Comparison of ENCODE assay signal across 17 cellular contexts in the genomic region with DNA sequence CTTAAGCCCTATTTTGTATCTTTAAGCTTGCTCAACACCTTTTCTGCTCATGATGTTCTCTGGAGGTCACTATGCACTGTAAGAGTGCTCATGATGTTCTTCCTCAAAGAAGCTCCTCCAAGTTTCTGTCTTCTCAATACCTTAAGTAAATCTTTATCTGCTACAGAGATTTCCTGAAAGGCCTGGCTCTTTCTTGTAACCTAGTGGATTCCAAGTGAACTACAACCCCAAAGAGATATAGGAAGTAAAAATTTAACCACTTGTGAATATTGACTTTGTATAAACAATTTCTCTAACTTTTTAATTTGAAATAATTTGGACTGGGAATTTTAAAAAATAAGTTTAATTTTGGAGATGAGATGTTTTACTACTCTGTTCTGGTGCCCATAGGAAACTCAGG. TPM values are rescaled to one million over a fixed set of nuclear protein-coding genes. Genes with fewer than 3 reads are reported as not detected.
DNase-seq lines count a peak whose midpoint lies in the region; ATAC-seq and TF ChIP-seq lines count a peak whose summit lies in the region.
"Had no signal": no experiment of that assay in that cellular context is flagged by ENCODE, and none has a peak within 500 bp of the region (broad histone marks: within the 10 kb centered on the region; RNA-seq: fewer than 3 reads in every experiment).

No MANE protein-coding gene starts in this region.

- no peak overlapping the region for H3K27ac Mint-ChIP-seq in endothelial cell (ENCODE audit: unreplicated experiment)
- H3K27ac Mint-ChIP-seq in progenitor cell of endocrine pancreas: no peak overlapping the region
- H3K27ac Mint-ChIP-seq: activated T-helper 2 cell treated with anti-CD3 and anti-CD28 coated beads, Interferon-gamma antibody, Interleukin-2, Interleukin-4, amounts not matched to agents 10 μg/mL and 5 μg/mL and 100 μg/mL, durations not matched to agents 14 hours and 24 hours and 36 hours; CD8-positive, alpha-beta memory T cell; GM23338 had no signal

- H3K4me1 Mint-ChIP-seq in endothelial cell (ENCODE audit: unreplicated experiment) (no peaks in the 10 kb centered on the region), progenitor cell of endocrine pancreas (ENCODE audit: low read depth) (peaks cover 3% of the 10 kb centered on the region)
- H3K4me1 Mint-ChIP-seq: CD8-positive, alpha-beta memory T cell had no signal

- H3K36me3 Mint-ChIP-seq in endothelial cell (ENCODE audit: low read depth, unreplicated experiment): no peaks in the 10 kb centered on the region
- no peaks in the 10 kb centered on the region for H3K36me3 Mint-ChIP-seq in progenitor cell of endocrine pancreas (ENCODE audit: insufficient read depth)
- H3K36me3 Mint-ChIP-seq: CD8-positive, alpha-beta memory T cell had no signal

- H3K9me3 Mint-ChIP-seq in endothelial cell (ENCODE audit: unreplicated experiment): no peaks in the 10 kb centered on the region
- peaks cover 8% of the 10 kb centered on the region for H3K9me3 Mint-ChIP-seq in progenitor cell of endocrine pancreas (ENCODE audit: low read depth)
- H3K9me3 Mint-ChIP-seq: activated T-helper 2 cell treated with anti-CD3 and anti-CD28 coated beads, Interferon-gamma antibody, Interleukin-2, Interleukin-4, amounts not matched to agents 10 μg/mL and 5 μg/mL and 100 μg/mL, durations not matched to agents 14 hours and 24 hours and 36 hours; GM23338 had no signal

- TF ChIP-seq CTCF in endothelial cell (IDR thresholded peaks at IDR 0.05; ENCODE audit: unreplicated experiment) (peak; percentile 43), progenitor cell of endocrine pancreas (IDR thresholded peaks at IDR 0.05; ENCODE audit: unreplicated experiment) (peak; percentile 29)

- ATAC-seq in HG03378 (IDR thresholded peaks at IDR 0.05; ENCODE audit: unreplicated experiment): no peak
- ATAC-seq: GM23338, right cardiac atrium had no signal

- no peaks in the 10 kb centered on the region for H3K27me3 Mint-ChIP-seq in endothelial cell (ENCODE audit: unreplicated experiment)
- H3K27me3 Mint-ChIP-seq in progenitor cell of endocrine pancreas: no peaks in the 10 kb centered on the region
- H3K27me3 Mint-ChIP-seq: CD8-positive, alpha-beta memory T cell had no signal

- DNase-seq in SIG-M5 treated with dmso at 0.1 percent for 504 hours (lab: John Stamatoyannopoulos, UW; ENCODE audit: unreplicated experiment) (peak; percentile 1), SIG-M5 (lab: John Stamatoyannopoulos, UW) (no peak), NAMALWA (ENCODE audit: low spot score) (peak; percentile 22), endothelial cell (ENCODE audit: low spot score) (no peak), progenitor cell of endocrine pancreas (ENCODE audit: low spot score, unreplicated experiment) (no peak), SW480 (ENCODE audit: low spot score) (no peak)
- DNase-seq in stimulated activated CD4-positive, alpha-beta T cell treated with anti-CD3 and anti-CD28 coated beads, Interleukin-4, amount 100 ng/mL, for 1 hour: no peak
- DNase-seq: CD8-positive, alpha-beta memory T cell; mesenchymal stem cell; NCI-H1930; NCI-H524; right cardiac atrium had no signal

- H3K4me3 Mint-ChIP-seq in endothelial cell (ENCODE audit: unreplicated experiment) (no peak overlapping the region), progenitor cell of endocrine pancreas (ENCODE audit: low read depth) (no peak overlapping the region)
- H3K4me3 Mint-ChIP-seq: CD8-positive, alpha-beta memory T cell; GM23338 had no signal

RNA-seq across cellular contexts. Expression of a gene that starts 39.3 kb away (rescaled TPM):
- total RNA-seq in endothelial cell (ENCODE audit: unreplicated experiment) (0.31 TPM), progenitor cell of endocrine pancreas (1.1 and 1.2 TPM in 2 replicates)
- total RNA-seq: G401, glomerular endothelial cell had no signal

Comparison
In these comparisons a context has a peak if more than half of its experiments do, and no peak if none do; other contexts are left out.
1. DNase-seq: peak in SIG-M5 treated with dmso at 0.1 percent for 504 hours (single experiment) and NAMALWA (single experiment); none in SIG-M5 (single experiment), endothelial cell (single experiment), progenitor cell of endocrine pancreas (single experiment), stimulated activated CD4-positive, alpha-beta T cell treated with anti-CD3 and anti-CD28 coated beads, Interleukin-4, amount 100 ng/mL, for 1 hour (single experiment) and SW480 (single experiment).